ENCODE assay signal across 1 cellular context in the genomic region with DNA sequence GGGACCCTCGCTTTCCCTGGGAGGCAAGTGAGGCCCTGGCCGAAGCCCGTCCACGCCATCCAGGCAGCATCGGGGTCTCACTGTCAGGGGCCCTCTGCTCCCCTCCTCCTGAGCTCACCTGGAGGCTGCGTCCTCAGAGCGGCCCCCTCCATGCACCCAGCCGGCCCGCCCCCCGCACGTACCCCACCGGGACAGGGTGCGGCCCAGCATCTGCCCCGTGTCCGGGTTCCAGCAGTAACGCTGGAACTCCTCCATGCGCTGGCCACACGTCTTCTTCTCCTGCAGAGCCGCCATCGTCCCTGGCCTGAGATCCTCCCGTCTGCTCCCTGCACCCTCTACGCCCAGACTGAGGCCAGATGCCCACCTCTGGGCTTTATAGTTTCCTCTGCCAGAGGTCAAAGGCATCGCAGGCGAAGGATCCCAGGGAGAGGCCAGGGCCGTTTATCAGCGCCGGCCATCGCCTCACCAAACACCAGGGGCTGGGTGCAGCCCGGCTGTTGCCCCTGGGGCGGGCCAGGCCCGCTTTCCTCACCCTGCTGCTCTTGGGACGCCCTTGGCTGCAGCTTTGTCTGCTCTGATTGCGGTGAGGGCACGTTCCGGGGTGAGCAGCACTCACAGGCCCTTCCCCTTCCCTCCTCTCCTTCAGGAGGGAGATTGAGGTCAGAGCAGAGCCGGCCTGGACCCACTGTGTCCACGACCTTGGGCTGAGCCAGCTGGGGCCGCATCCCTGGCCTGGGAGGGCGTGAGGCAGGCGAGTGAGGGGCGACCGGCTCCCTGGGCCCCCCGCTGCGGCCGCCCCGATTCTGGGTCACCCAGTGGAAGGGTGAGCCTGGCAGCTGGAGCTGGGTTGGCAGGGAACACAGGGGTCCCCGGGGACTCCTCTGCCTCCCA.
TF ChIP-seq lines count a peak whose summit lies in the region.

A gene (minus strand): TSS at position 348 of the 891 bp plus-strand sequence. CDS start 54 bp downstream, at position 294.

TF ChIP-seq in H1, 55 proteins besides CTCF, POLR2A, EP300 and RAD21:
- no peak for TF ChIP-seq TAF7 (optimal IDR thresholded peaks at IDR 0.05; ENCODE audit: borderline replicate concordance, low read depth, low read length)
- TF ChIP-seq HDAC2 (IDR thresholded peaks at IDR 0.05; ENCODE audit: borderline replicate concordance in 1 of 2, low read depth in 2 of 2, low read length in 2 of 2) = no peak
- no peak for TF ChIP-seq RBBP5 (IDR thresholded peaks at IDR 0.05; ENCODE audit: borderline replicate concordance, low read depth, low read length)
